In genomic region chr5:55324006-55324405, GRCh38 we compare ENCODE assay signal across 1 cellular context.
TF ChIP-seq lines count a peak whose summit lies in the region.

No MANE protein-coding gene starts in this region.

TF ChIP-seq in K562, 482 proteins besides CTCF, POLR2A, EP300 and RAD21 (continued from another document):
- TF ChIP-seq GMEB1 (CRISPR knock-in tag; IDR thresholded peaks at IDR 0.05) = no peak
